17 cellular contexts compared by ENCODE assay signal in the genomic region with DNA sequence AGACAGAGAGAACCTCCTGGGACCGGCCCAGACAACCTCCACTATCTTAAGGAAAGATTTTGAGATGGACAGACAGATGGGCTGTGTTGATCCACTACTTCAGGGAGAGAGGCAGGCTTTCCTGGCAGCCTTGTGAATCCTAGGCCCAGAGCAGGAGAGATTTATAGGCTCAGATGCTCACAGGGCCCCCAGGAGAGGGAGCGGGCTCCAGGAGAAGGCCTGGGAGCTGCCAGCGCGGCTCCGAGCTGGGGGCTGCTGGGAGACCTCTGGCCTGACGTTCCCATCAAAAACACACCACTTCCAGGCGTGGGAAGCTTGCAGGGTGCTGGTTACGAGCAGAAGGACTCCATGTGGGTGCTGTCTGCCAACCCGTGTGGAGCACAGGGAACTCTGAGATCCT. TPM values are rescaled to one million over a fixed set of nuclear protein-coding genes. Genes with fewer than 3 reads are reported as not detected.
"Had no signal": no experiment of that assay in that cellular context is flagged by ENCODE, and none has a peak within 500 bp of the region (broad histone marks: within the 10 kb centered on the region; RNA-seq: fewer than 3 reads in every experiment).

No MANE protein-coding gene starts in this region.

- H3K79me2 ChIP-seq: hepatocyte had no signal

- H3K27ac Mint-ChIP-seq: activated T-helper 1 cell treated with anti-CD3 and anti-CD28 coated beads, Interleukin-12 subunit alpha, Interleukin-12 subunit beta, Interleukin-2, Interleukin-4 antibody, amounts not matched to agents 30 ng/mL and 10 ng/mL and 1 ng/mL, durations not matched to agents 14 hours and 24 hours and 36 hours; endodermal cell; naive thymus-derived CD4-positive, alpha-beta T cell; progenitor cell of endocrine pancreas; stimulated activated effector memory CD8-positive, alpha-beta T cell treated with anti-CD3 and anti-CD28 coated beads, Interleukin-12 subunit alpha, Interleukin-12 subunit beta, amount 100 ng/mL, for 72 hours had no signal

- H3K9me3 Mint-ChIP-seq: activated T-helper 1 cell treated with anti-CD3 and anti-CD28 coated beads, Interleukin-12 subunit alpha, Interleukin-12 subunit beta, Interleukin-2, Interleukin-4 antibody, amounts not matched to agents 30 ng/mL and 10 ng/mL and 1 ng/mL, durations not matched to agents 14 hours and 24 hours and 36 hours; endodermal cell; naive thymus-derived CD4-positive, alpha-beta T cell; stimulated activated effector memory CD8-positive, alpha-beta T cell treated with anti-CD3 and anti-CD28 coated beads, Interleukin-12 subunit alpha, Interleukin-12 subunit beta, amount 100 ng/mL, for 72 hours had no signal

- H2AFZ ChIP-seq: hepatocyte had no signal

- H3K36me3 Mint-ChIP-seq: naive thymus-derived CD4-positive, alpha-beta T cell; stimulated activated effector memory CD8-positive, alpha-beta T cell treated with anti-CD3 and anti-CD28 coated beads, Interleukin-12 subunit alpha, Interleukin-12 subunit beta, amount 100 ng/mL, for 72 hours had no signal

- H3K27me3 Mint-ChIP-seq: naive thymus-derived CD4-positive, alpha-beta T cell had no signal

- H3K27ac ChIP-seq: dorsolateral prefrontal cortex, hepatocyte had no signal

- DNase-seq: activated naive CD4-positive, alpha-beta T cell treated with Interleukin-2 at 50 U/mL for 16 hours; dorsolateral prefrontal cortex; endodermal cell; islet precursor cell; mammary epithelial cell; naive thymus-derived CD4-positive, alpha-beta T cell; nucleus accumbens; stimulated activated CD4-positive, alpha-beta T cell treated with anti-CD3 and anti-CD28 coated beads, Interleukin-12 subunit alpha, Interleukin-12 subunit beta, amount 100 ng/mL, for 4 hours; T-helper 2 cell; trophoblast cell had no signal

- H3K4me2 ChIP-seq: hepatocyte had no signal

- H3K4me1 Mint-ChIP-seq: endodermal cell; naive thymus-derived CD4-positive, alpha-beta T cell; stimulated activated effector memory CD8-positive, alpha-beta T cell treated with anti-CD3 and anti-CD28 coated beads, Interleukin-12 subunit alpha, Interleukin-12 subunit beta, amount 100 ng/mL, for 72 hours had no signal

- H3K4me3 ChIP-seq: dorsolateral prefrontal cortex, hepatocyte had no signal

- H3K4me3 Mint-ChIP-seq: activated T-helper 1 cell treated with anti-CD3 and anti-CD28 coated beads, Interleukin-12 subunit alpha, Interleukin-12 subunit beta, Interleukin-2, Interleukin-4 antibody, amounts not matched to agents 30 ng/mL and 10 ng/mL and 1 ng/mL, durations not matched to agents 14 hours and 24 hours and 36 hours; endodermal cell; naive thymus-derived CD4-positive, alpha-beta T cell; stimulated activated effector memory CD8-positive, alpha-beta T cell treated with anti-CD3 and anti-CD28 coated beads, Interleukin-12 subunit alpha, Interleukin-12 subunit beta, amount 100 ng/mL, for 72 hours had no signal

RNA-seq across cellular contexts. Expression of a gene that starts 53.2 kb away (rescaled TPM):
- total RNA-seq: activated CD8-positive, alpha-beta memory T cell treated with anti-CD3 and anti-CD28 coated beads for 36 hours; activated T-helper 1 cell treated with anti-CD3 and anti-CD28 coated beads, Interleukin-12 subunit alpha, Interleukin-12 subunit beta, Interleukin-2, Interleukin-4 antibody, amounts not matched to agents 30 ng/mL and 10 ng/mL and 1 ng/mL, durations not matched to agents 14 hours and 24 hours and 36 hours; epithelial cell of proximal tubule; glomerular endothelial cell had no signal
- polyA plus RNA-seq: mammary epithelial cell had no signal
